In the genomic region with DNA sequence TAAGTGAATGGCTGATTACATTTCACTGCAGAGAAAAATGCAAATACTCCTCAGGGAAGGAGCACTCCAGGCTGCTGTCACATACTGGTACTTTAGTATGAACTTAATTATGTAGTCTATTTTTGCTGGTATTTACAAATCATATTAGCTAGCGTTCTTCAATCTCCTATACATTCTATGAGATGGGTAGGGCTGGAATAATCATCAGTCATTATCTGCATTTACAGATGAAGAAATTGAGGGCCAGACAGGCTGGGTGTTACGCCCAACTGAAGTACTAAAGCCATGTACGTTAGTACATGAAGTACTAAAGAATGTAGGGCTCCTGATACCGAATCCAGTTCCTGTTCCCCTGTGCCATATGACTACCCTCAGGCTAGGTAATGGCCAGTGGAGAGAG, we compare ENCODE assay signal across 5 cellular contexts. TPM values are rescaled to one million over a fixed set of nuclear protein-coding genes. Genes with fewer than 3 reads are reported as not detected.
"Had no signal": no experiment of that assay in that cellular context is flagged by ENCODE, and none has a peak within 500 bp of the region (broad histone marks: within the 10 kb centered on the region; RNA-seq: fewer than 3 reads in every experiment).

No MANE protein-coding gene starts in this region.

- H3K4me3 ChIP-seq: GM23338 had no signal

- DNase-seq: H9, HCEC 1CT, IMR-90 had no signal

- ATAC-seq: GM23338 had no signal

- H3K4me2 ChIP-seq: GM23338 had no signal

- H2AFZ ChIP-seq: GM23338 had no signal

RNA-seq across cellular contexts. Expression of a gene that starts 37.6 kb away (rescaled TPM):
- total RNA-seq: H9, HT-29 had no signal
